27 cellular contexts compared by ENCODE assay signal in genomic region chr1:25086518-25087079, GRCh38.
"Had no signal": no experiment of that assay in that cellular context is flagged by ENCODE, and none has a peak within 500 bp of the region (broad histone marks: within the 10 kb centered on the region; RNA-seq: fewer than 3 reads in every experiment).

No MANE protein-coding gene starts in this region.

- H3K4me1 ChIP-seq: parathyroid adenoma, psoas muscle, stomach, thyroid gland, tibial nerve, upper lobe of left lung, vagina had no signal

- H3K36me3 ChIP-seq: neural progenitor cell, neutrophil, ovary, stomach, thoracic aorta, thyroid gland, tibial nerve, upper lobe of left lung, vagina had no signal

- H3K79me2 ChIP-seq: parathyroid adenoma had no signal

- H2AFZ ChIP-seq: neural progenitor cell, parathyroid adenoma had no signal

- H3K4me2 ChIP-seq: neural progenitor cell, smooth muscle cell had no signal

- ATAC-seq: naive thymus-derived CD4-positive, alpha-beta T cell; natural killer cell; psoas muscle; right cardiac atrium; sciatic nerve; stimulated activated effector memory CD8-positive, alpha-beta T cell treated with anti-CD3 and anti-CD28 coated beads, Interleukin-12 subunit alpha, Interleukin-12 subunit beta, amount 100 ng/mL, for 72 hours; stimulated activated naive B cell treated with anti-CD40 and anti-IgM and Interleukin-4, amounts not matched to agents 10 μg/mL and 1 μg/mL and 100 μg/mL, for 72 hours had no signal

- H3K9me3 ChIP-seq: neutrophil, ovary, psoas muscle, stomach, thoracic aorta, thyroid gland, tibial nerve, upper lobe of left lung, vagina had no signal

- H3K27ac ChIP-seq: neural progenitor cell, neutrophil, ovary, parathyroid adenoma, psoas muscle, skin epidermis, stomach, thoracic aorta, thyroid gland, tibial nerve, upper lobe of left lung, vagina had no signal

- FAIRE-seq: urothelium cell line had no signal

- DNase-seq: naive thymus-derived CD4-positive, alpha-beta T cell; natural killer cell; nucleus accumbens; ovary; psoas muscle; right cardiac atrium; stimulated activated CD4-positive, alpha-beta T cell treated with anti-CD3 and anti-CD28 coated beads, Interleukin-15, amount 100 ng/mL, for 24 hours; stimulated activated CD4-positive, alpha-beta T cell treated with anti-CD3 and anti-CD28 coated beads, Interleukin-2, amount 100 ng/mL, for 24 hours; stimulated activated CD4-positive, alpha-beta T cell treated with anti-CD3 and anti-CD28 coated beads, Interleukin-2, amount 100 ng/mL, for 48 hours; stimulated activated CD4-positive, alpha-beta T cell treated with anti-CD3 and anti-CD28 coated beads, Interleukin-4, amount 100 ng/mL, for 24 hours; stimulated activated naive B cell treated with anti-CD40 and anti-IgM and Interleukin-4, amounts not matched to agents 10 μg/mL and 1 μg/mL and 100 μg/mL, for 72 hours; stimulated activated naive CD4-positive, alpha-beta T cell treated with Interleukin-2 at 50 U/mL for 16 hours; stomach; thyroid gland; trophoblast cell; upper lobe of left lung had no signal

- H3K27me3 ChIP-seq: neural progenitor cell, neutrophil, ovary, thyroid gland, upper lobe of left lung, vagina had no signal

- H3K4me3 ChIP-seq: neural progenitor cell, ovary, psoas muscle, skin epidermis, smooth muscle cell, stomach, thoracic aorta, thyroid gland, tibial nerve, upper lobe of left lung, vagina had no signal

- H3K9ac ChIP-seq: neural progenitor cell, parathyroid adenoma had no signal
